In genomic region chr6:155262655-155263054, GRCh38 we compare ENCODE assay signal across 1 cellular context.
TF ChIP-seq lines count a peak whose summit lies in the region.

No MANE protein-coding gene starts in this region.

TF ChIP-seq in HepG2, 621 proteins besides CTCF, POLR2A, EP300 and RAD21:
- TF ChIP-seq KDM5B (CRISPR knock-in tag; IDR thresholded peaks at IDR 0.05; ENCODE audit: borderline replicate concordance) (no peak), ZNF558 (CRISPR knock-in tag; IDR thresholded peaks at IDR 0.05; ENCODE audit: borderline replicate concordance) (no peak)
- TF ChIP-seq, protein P1, sequence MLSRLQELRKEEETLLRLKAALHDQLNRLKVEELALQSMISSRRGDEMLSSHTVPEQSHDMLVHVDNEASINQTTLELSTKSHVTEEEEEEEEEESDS (CRISPR knock-in tag; IDR thresholded peaks at IDR 0.05; ENCODE audit: borderline replicate concordance), result no peak
